11 cellular contexts compared by ENCODE assay signal in the genomic region with DNA sequence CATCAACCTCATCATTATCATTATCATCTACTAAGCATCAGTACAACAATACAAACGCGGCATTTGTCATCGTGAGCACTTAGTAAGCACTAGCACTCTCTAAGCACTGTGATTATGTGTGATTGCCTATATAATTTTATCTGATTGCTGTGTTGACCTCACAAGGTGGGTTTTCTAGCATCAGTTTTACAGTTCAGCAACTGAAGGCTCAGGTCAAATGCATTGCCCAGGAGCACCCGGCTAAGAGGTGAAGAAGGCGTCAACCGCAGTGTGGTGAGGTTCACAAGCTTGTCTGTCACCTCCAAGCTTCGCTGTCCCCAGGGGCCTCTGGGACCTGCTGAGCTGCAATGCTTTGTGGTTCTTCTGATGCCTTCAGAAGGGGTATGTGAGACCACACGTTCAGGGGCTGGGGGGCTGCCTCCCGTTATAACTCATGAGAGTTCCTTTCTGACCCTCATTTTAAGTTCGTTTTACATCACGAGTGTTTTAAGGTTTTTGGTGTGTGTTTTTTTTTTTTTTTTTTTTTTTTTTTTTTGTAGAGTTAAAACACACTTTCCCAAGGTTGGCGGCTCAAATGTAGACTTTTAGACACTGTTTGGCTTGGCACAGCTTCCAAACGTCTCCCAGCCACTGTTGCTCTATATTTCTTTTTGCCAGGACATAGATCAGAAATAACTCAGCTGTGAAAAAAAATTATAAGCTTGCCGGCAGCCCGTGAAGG. TPM values are rescaled to one million over a fixed set of nuclear protein-coding genes. Genes with fewer than 3 reads are reported as not detected.
DNase-seq lines count a peak whose midpoint lies in the region; TF ChIP-seq lines count a peak whose summit lies in the region.
"Had no signal": no experiment of that assay in that cellular context is flagged by ENCODE, and none has a peak within 500 bp of the region (broad histone marks: within the 10 kb centered on the region; RNA-seq: fewer than 3 reads in every experiment).

No MANE protein-coding gene starts in this region.

- no peak overlapping the region for H3K9ac ChIP-seq in Loucy (ENCODE audit: low read depth, low read length, poor library complexity, severe bottlenecking)

- no peak for TF ChIP-seq CTCF in Loucy (conservative IDR thresholded peaks at IDR 0.05; ENCODE audit: low read length)

- DNase-seq in NCI-H446 (lab: John Stamatoyannopoulos, UW) = peak; percentile 32 to 51
- no peak for DNase-seq in NCI-H446 treated with DMSO at 0.1 percent for 48 hours (lab: John Stamatoyannopoulos, UW)
- DNase-seq in astrocyte of the hippocampus (ENCODE audit: low read depth, low spot score) = peak; percentile 29
- peak; percentile 8 to 37 for DNase-seq in stimulated activated CD8-positive, alpha-beta memory T cell treated with anti-CD3 and anti-CD28 coated beads, Interleukin-2, amount 100 ng/mL, for 1 hour (ENCODE audit: low read depth in 2 of 2)
- no peak for DNase-seq in NCI-H2171 (lab: John Stamatoyannopoulos, UW)
- no peak for DNase-seq in cerebellum (ENCODE audit: low spot score)
- DNase-seq in amygdala (lab: John Stamatoyannopoulos, UW) = no peak
- DNase-seq: NCI-H1417 treated with DMSO at 0.1 percent for 48 hours, sigmoid colon had no signal

- peak overlapping the region; percentile 60 for H3K4me3 ChIP-seq in Loucy (ENCODE audit: low read length, poor library complexity, severe bottlenecking)
- H3K4me3 ChIP-seq: sigmoid colon had no signal

- H3K36me3 ChIP-seq in Loucy (ENCODE audit: insufficient read depth, low read length) = no peaks in the 10 kb centered on the region
- H3K36me3 ChIP-seq: sigmoid colon had no signal

- peaks cover 34% of the 10 kb centered on the region for H3K4me1 ChIP-seq in Loucy (ENCODE audit: insufficient read depth, low read length, poor library complexity, severe bottlenecking)

- H3K4me2 ChIP-seq in Loucy (ENCODE audit: low read depth, low read length, poor library complexity, severe bottlenecking) = peak overlapping the region; percentile 76

- no peak overlapping the region for H2AFZ ChIP-seq in Loucy (ENCODE audit: low read length)

- no peaks in the 10 kb centered on the region for H4K20me1 ChIP-seq in Loucy (ENCODE audit: insufficient read depth, low read length, poor library complexity, severe bottlenecking)

- H3K9me2 ChIP-seq in Loucy (replicated peaks; ENCODE audit: low read depth, low read length) = no peaks in the 10 kb centered on the region

- no peaks in the 10 kb centered on the region; the same call in 1 of the 2 replicates for H3K9me3 ChIP-seq in Loucy (ENCODE audit: insufficient read depth, low read depth, low read length)

- H3K27me3 ChIP-seq in Loucy (ENCODE audit: insufficient read depth, low read length, poor library complexity, severe bottlenecking) = peaks cover 11% of the 10 kb centered on the region

- peaks cover 6% of the 10 kb centered on the region for H3F3A ChIP-seq in Loucy (ENCODE audit: low read depth)

- H3K79me2 ChIP-seq in Loucy (ENCODE audit: insufficient read depth, low read length) = no peaks in the 10 kb centered on the region

RNA-seq across cellular contexts. Expression of a gene that starts 33.8 kb away (rescaled TPM):
- 1.7 TPM for total RNA-seq in cerebellum

RNA-seq across cellular contexts. Expression of a gene that starts 34.9 kb away (rescaled TPM):
- 7.7 TPM for total RNA-seq in cerebellum
- total RNA-seq: sigmoid colon; T-helper 1 cell treated with Interleukin-12 subunit alpha and Interleukin-12 subunit beta and Interleukin-4 antibody, amounts not matched to agents 30 ng/mL and 1 ng/mL, for 36 hours had no signal

Comparison
In these comparisons a context has a peak if more than half of its experiments do, and no peak if none do; other contexts are left out.
1. DNase-seq: peak in NCI-H446 (2 of 2), astrocyte of the hippocampus (single experiment) and stimulated activated CD8-positive, alpha-beta memory T cell treated with anti-CD3 and anti-CD28 coated beads, Interleukin-2, amount 100 ng/mL, for 1 hour (2 of 2); none in NCI-H446 treated with DMSO at 0.1 percent for 48 hours (single experiment), NCI-H2171 (single experiment), cerebellum (single experiment) and amygdala (0 of 56).